In genomic region chr14:104817930-104818713, GRCh38 we compare ENCODE assay signal across 21 cellular contexts. TPM values are rescaled to one million over a fixed set of nuclear protein-coding genes. Genes with fewer than 3 reads are reported as not detected.
DNase-seq lines count a peak whose midpoint lies in the region; ATAC-seq and TF ChIP-seq lines count a peak whose summit lies in the region.
"Had no signal": no experiment of that assay in that cellular context is flagged by ENCODE, and none has a peak within 500 bp of the region (broad histone marks: within the 10 kb centered on the region; RNA-seq: fewer than 3 reads in every experiment).

No MANE protein-coding gene starts in this region.

- WGBS in testis, 2 donors = 88 to 92% methylated on average over 8 of the region's 8 CpGs

- H3K36me3 Mint-ChIP-seq in WTC11 = no peaks in the 10 kb centered on the region; the same call in 1 of the 2 replicates
- peaks cover 0 to 8% (median 0%) of the 10 kb centered on the region in 5 donors for H3K36me3 Mint-ChIP-seq in naive thymus-derived CD4-positive, alpha-beta T cell
- peaks cover 9% of the 10 kb centered on the region for H3K36me3 Mint-ChIP-seq in effector memory CD8-positive, alpha-beta T cell (ENCODE audit: insufficient read depth)
- H3K36me3 Mint-ChIP-seq: stimulated activated memory B cell treated with anti-CD40 and anti-IgM and Interleukin-4, amounts not matched to agents 10 μg/mL and 1 μg/mL and 100 μg/mL, for 72 hours had no signal

- H3K27me3 Mint-ChIP-seq in WTC11 (ENCODE audit: low read depth) = peaks cover 2% of the 10 kb centered on the region; the same call in 1 of the 2 replicates
- no peaks in the 10 kb centered on the region for H3K27me3 Mint-ChIP-seq in naive thymus-derived CD4-positive, alpha-beta T cell
- no peaks in the 10 kb centered on the region for H3K27me3 Mint-ChIP-seq in effector memory CD8-positive, alpha-beta T cell
- H3K27me3 Mint-ChIP-seq: stimulated activated memory B cell treated with anti-CD40 and anti-IgM and Interleukin-4, amounts not matched to agents 10 μg/mL and 1 μg/mL and 100 μg/mL, for 72 hours had no signal

- H3K4me3 Mint-ChIP-seq in WTC11 = no peak overlapping the region
- peak overlapping the region in 6 of 10 donors; percentile 9 to 92 (median 38) for H3K4me3 Mint-ChIP-seq in naive thymus-derived CD4-positive, alpha-beta T cell
- peak overlapping the region in 1 of 2 donors; percentile 87 for H3K4me3 Mint-ChIP-seq in effector memory CD8-positive, alpha-beta T cell

- H3K4me1 ChIP-seq in right atrium auricular region (peaks cover 0 to 36% of the 10 kb centered on the region in 2 donors), testis (no peaks in the 10 kb centered on the region)
- peaks cover 5 to 9% of the 10 kb centered on the region in 2 donors for H3K4me1 ChIP-seq in naive thymus-derived CD4-positive, alpha-beta T cell (ENCODE audit: control insufficient read depth in 2 of 2, insufficient read depth in 2 of 2, low read length in 2 of 2)

- ATAC-seq in left ventricle myocardium superior (no peak), WTC11 (no peak), HG03196 (IDR thresholded peaks at IDR 0.05; ENCODE audit: unreplicated experiment) (no peak)
- no peak for ATAC-seq in naive thymus-derived CD4-positive, alpha-beta T cell
- no peak for ATAC-seq in effector memory CD8-positive, alpha-beta T cell (replicated peaks)
- ATAC-seq: left colon; stimulated activated memory B cell treated with anti-CD40 and anti-IgM and Interleukin-4, amounts not matched to agents 10 μg/mL and 1 μg/mL and 100 μg/mL, for 72 hours had no signal

- no peak overlapping the region for H3K27ac ChIP-seq in right atrium auricular region
- H3K27ac ChIP-seq in naive thymus-derived CD4-positive, alpha-beta T cell (ENCODE audit: low read depth, low read length) = no peak overlapping the region
- no peak overlapping the region for H3K27ac ChIP-seq in testis
- H3K27ac ChIP-seq: tibial nerve had no signal

- H3K4me1 Mint-ChIP-seq in WTC11 = peaks cover 20% of the 10 kb centered on the region
- H3K4me1 Mint-ChIP-seq in naive thymus-derived CD4-positive, alpha-beta T cell = peaks cover 11 to 34% (median 19%) of the 10 kb centered on the region in 7 donors
- H3K4me1 Mint-ChIP-seq in effector memory CD8-positive, alpha-beta T cell (ENCODE audit: low read depth in 2 of 2) = peaks cover 5 to 11% of the 10 kb centered on the region in 2 donors

- H3K4me3 ChIP-seq in right atrium auricular region (no peak overlapping the region), testis (no peak overlapping the region)
- H3K4me3 ChIP-seq in naive thymus-derived CD4-positive, alpha-beta T cell (ENCODE audit: low read length) = no peak overlapping the region
- H3K4me3 ChIP-seq: tibial nerve had no signal

- TF ChIP-seq POLR2A in testis (IDR thresholded peaks at IDR 0.05) = no peak

- H3K9me3 Mint-ChIP-seq in WTC11 = no peaks in the 10 kb centered on the region
- H3K9me3 Mint-ChIP-seq in naive thymus-derived CD4-positive, alpha-beta T cell = no peaks in the 10 kb centered on the region
- H3K9me3 Mint-ChIP-seq in effector memory CD8-positive, alpha-beta T cell = no peaks in the 10 kb centered on the region
- H3K9me3 Mint-ChIP-seq: stimulated activated memory B cell treated with anti-CD40 and anti-IgM and Interleukin-4, amounts not matched to agents 10 μg/mL and 1 μg/mL and 100 μg/mL, for 72 hours had no signal

- H3K27ac Mint-ChIP-seq in WTC11 = no peak overlapping the region
- H3K27ac Mint-ChIP-seq in naive thymus-derived CD4-positive, alpha-beta T cell = peak overlapping the region in 6 of 9 donors; percentile 60 to 92 (median 74)
- no peak overlapping the region for H3K27ac Mint-ChIP-seq in effector memory CD8-positive, alpha-beta T cell

- no peaks in the 10 kb centered on the region for H3K9me3 ChIP-seq in right atrium auricular region
- H3K9me3 ChIP-seq in naive thymus-derived CD4-positive, alpha-beta T cell (ENCODE audit: control insufficient read depth in 2 of 3, low read length in 3 of 3) = no peaks in the 10 kb centered on the region
- no peaks in the 10 kb centered on the region for H3K9me3 ChIP-seq in testis

- CTCF ChIA-PET in WTC11 (lab: Charles Lee) = interaction anchor here (1.2 to 5.2 kb wide), 2 partner anchors 49 to 137 kb away, joined by 3 to 58 read pairs; no protein-coding TSS in a partner anchor
- CTCF ChIA-PET in naive thymus-derived CD4-positive, alpha-beta T cell (lab: Charles Lee) = no interaction called here

- H3K27me3 ChIP-seq in right atrium auricular region (no peaks in the 10 kb centered on the region), testis (no peaks in the 10 kb centered on the region)
- H3K27me3 ChIP-seq in naive thymus-derived CD4-positive, alpha-beta T cell (ENCODE audit: control insufficient read depth in 2 of 2, insufficient read depth in 2 of 2, low read length in 2 of 2) = no peaks in the 10 kb centered on the region
- H3K27me3 ChIP-seq: tibial nerve had no signal

- DNase-seq in left ventricle myocardium superior (peak; percentile 1), right atrium auricular region (ENCODE audit: low spot score) (no peak), WTC11 (ENCODE audit: low spot score) (peak; percentile 2), testis (peak; percentile 7), OCI-M1 (lab: John Stamatoyannopoulos, UW) (no peak)
- DNase-seq in naive thymus-derived CD4-positive, alpha-beta T cell = no peak
- DNase-seq in effector memory CD8-positive, alpha-beta T cell = no peak
- DNase-seq: activated CD4-positive, alpha-beta T cell treated with anti-CD3 and anti-CD28 coated beads, Interleukin-2, amount 50 U/mL, for 48 hours; cerebellar nuclear complex; glutamatergic neuron; GOT3; midbrain; NCI-H1436; NCI-H2171 treated with DMSO at 0.1 percent for 48 hours; nucleus accumbens; retina; SHP77 treated with DMSO at 0.1 percent for 48 hours had no signal

- H3K36me3 ChIP-seq in right atrium auricular region = no peaks in the 10 kb centered on the region
- H3K36me3 ChIP-seq in naive thymus-derived CD4-positive, alpha-beta T cell (ENCODE audit: control insufficient read depth in 2 of 3, insufficient read depth in 3 of 3, low read length in 3 of 3) = no peaks in the 10 kb centered on the region
- H3K36me3 ChIP-seq in testis (ENCODE audit: low read depth, missing control alignments) = no peaks in the 10 kb centered on the region

- POLR2A ChIA-PET in WTC11 (lab: Charles Lee) = interaction anchor here (1.3 kb wide), 1 partner anchor 66 kb away, joined by 3 read pairs; the partner anchor contains the start of gene SIVA1
- POLR2A ChIA-PET in naive thymus-derived CD4-positive, alpha-beta T cell (lab: Charles Lee) = interaction anchor here (1.4 to 4.0 kb wide), 2 partner anchors 17 to 23 kb away, joined by 4 to 13 read pairs; partner anchors contain the start of gene ZBTB42

- TF ChIP-seq CTCF in right atrium auricular region (IDR thresholded peaks at IDR 0.05) (no peak), WTC11 (IDR thresholded peaks at IDR 0.05) (no peak), testis (IDR thresholded peaks at IDR 0.05) (no peak)

- intact Hi-C loops in left ventricle myocardium superior (cut with micrococcal nuclease) = no loop called here
- intact Hi-C loops in naive thymus-derived CD4-positive, alpha-beta T cell (cut with micrococcal nuclease) = no loop called here
- intact Hi-C loops in testis (cut with DNase I; ENCODE audit: low total_unique reads) = no loop called here

TF ChIP-seq in WTC11, 78 proteins besides CTCF, POLR2A, EP300 and RAD21:
- TF ChIP-seq GTF2I (CRISPR knock-in tag; conservative IDR thresholded peaks at IDR 0.05) = 0 out of 2 replicates have a peak, but pooled peaks have one; percentile 40
- peak; percentile 57; the same call in 1 of the 2 replicates for TF ChIP-seq ZNF416 (CRISPR knock-in tag; IDR thresholded peaks at IDR 0.05)
- TF ChIP-seq MYBL2 (CRISPR knock-in tag; IDR thresholded peaks at IDR 0.05) = no peak
TF ChIP-seq in WTC11: peak in this region for 2.

RNA-seq across cellular contexts. Expression of gene ZBTB42, which starts 17.2 kb away (rescaled TPM):
- total RNA-seq in left ventricle myocardium superior = 5.3 TPM
- total RNA-seq in right atrium auricular region = 1 to 10 TPM; 8.5 to 9.0 TPM
- 5.4 to 6.4 TPM (median 5.5 TPM) in 3 replicates for total RNA-seq in WTC11 (2021)
- 10 to 100 TPM in 1 of 5 experiments, 1 to 10 TPM in 4; 3.5 to 11.3 (median 5.5) TPM for total RNA-seq in naive thymus-derived CD4-positive, alpha-beta T cell
- polyA plus RNA-seq in naive thymus-derived CD4-positive, alpha-beta T cell = 1 to 10 TPM; 2.1 TPM
- 1 to 10 TPM; 6.1 to 8.4 TPM for total RNA-seq in testis
- polyA plus RNA-seq in testis (ENCODE audit: insufficient read depth, low read depth, low replicate concordance) = 7.1 TPM

RNA-seq across cellular contexts. Expression of gene AKT1, which starts 22.6 kb away (rescaled TPM):
- total RNA-seq in left ventricle myocardium superior (142 TPM), right atrium auricular region (10 to 100 TPM; 77.7 to 93.8 TPM), WTC11 (2021) (105 to 121 TPM (median 106 TPM) in 3 replicates), testis (100 to 1,000 TPM; 106 to 125 TPM)
- 100 to 1,000 TPM in 1 of 5 experiments, 10 to 100 TPM in 4; 70.4 to 131 (median 88.9) TPM for total RNA-seq in naive thymus-derived CD4-positive, alpha-beta T cell
- polyA plus RNA-seq in naive thymus-derived CD4-positive, alpha-beta T cell = 10 to 100 TPM in 1 of 2 donors, 1 to 10 TPM in 1; 6.8 to 12.3 TPM
- 68.2 TPM for polyA plus RNA-seq in testis (ENCODE audit: insufficient read depth, low read depth, low replicate concordance)

RNA-seq across cellular contexts. Expression of gene CEP170B, which starts 46.9 kb away (rescaled TPM):
- 10.7 TPM for total RNA-seq in left ventricle myocardium superior
- total RNA-seq in right atrium auricular region = 10 to 100 TPM in 1 of 2 donors, 1 to 10 TPM in 1; 7.9 to 15.1 TPM
- 33.6 to 47.0 TPM (median 33.8 TPM) in 3 replicates for total RNA-seq in WTC11 (2021)
- total RNA-seq in naive thymus-derived CD4-positive, alpha-beta T cell = 1 to 10 TPM in 4 of 5 experiments, under 1 TPM in 1; 1.00 to 4.1 (median 2.5) TPM
- polyA plus RNA-seq in naive thymus-derived CD4-positive, alpha-beta T cell = under 1 TPM; 0.05 TPM
- total RNA-seq in testis = 10 to 100 TPM; 73.9 to 79.7 TPM
- polyA plus RNA-seq in testis (ENCODE audit: insufficient read depth, low read depth, low replicate concordance) = 33.9 TPM

Comparison
In these comparisons a context has a peak if more than half of its experiments do, and no peak if none do; other contexts are left out.
1. DNase-seq: peak in left ventricle myocardium superior (single experiment), WTC11 (single experiment) and testis (single experiment); none in right atrium auricular region (single experiment), naive thymus-derived CD4-positive, alpha-beta T cell (0 of 9), OCI-M1 (single experiment) and effector memory CD8-positive, alpha-beta T cell (0 of 3).
2. H3K27ac Mint-ChIP-seq: peak in naive thymus-derived CD4-positive, alpha-beta T cell (6 of 9); none in WTC11 (single experiment) and effector memory CD8-positive, alpha-beta T cell (0 of 2).